Comparison of ENCODE assay signal across 1 cellular context in the genomic region with DNA sequence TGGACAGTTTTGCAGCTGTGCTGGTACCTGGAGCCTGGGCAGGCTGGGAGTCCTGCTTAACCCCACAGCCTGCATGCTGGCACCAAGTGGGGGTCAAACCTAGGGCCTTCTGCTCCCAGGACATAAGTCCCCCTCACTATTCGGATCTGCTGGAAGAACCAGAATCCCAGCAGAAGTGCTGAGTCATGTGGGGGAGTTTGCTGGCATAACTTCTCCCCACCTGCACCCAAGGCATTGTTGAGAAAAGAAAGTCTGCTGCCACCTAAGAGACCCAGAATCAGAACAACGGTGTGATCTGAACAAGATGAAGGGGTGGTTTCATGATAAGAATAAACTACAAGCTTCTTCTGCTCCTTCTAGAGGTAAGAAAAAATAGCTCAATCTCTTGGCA.
TF ChIP-seq lines count a peak whose summit lies in the region.

No MANE protein-coding gene starts in this region.

TF ChIP-seq in IMR-90, 13 proteins besides CTCF, POLR2A, EP300 and RAD21 (continued from another document):
- TF ChIP-seq USF2 (IDR thresholded peaks at IDR 0.05; ENCODE audit: low read depth, low read length) (no peak), MAZ (IDR thresholded peaks at IDR 0.05; ENCODE audit: borderline replicate concordance, low read depth, low read length) (no peak)
